1 cellular context compared by ENCODE assay signal in genomic region chr17:78421534-78422266, GRCh38.
TF ChIP-seq lines count a peak whose summit lies in the region.

No MANE protein-coding gene starts in this region.

TF ChIP-seq in HepG2, 621 proteins besides CTCF, POLR2A, EP300 and RAD21 (continued from another document and continues in another):
- TF ChIP-seq PREB (CRISPR knock-in tag; IDR thresholded peaks at IDR 0.05), result no peak
- peak; percentile 93; the same call in 1 of the 2 replicates for TF ChIP-seq GTF3A (CRISPR knock-in tag; conservative IDR thresholded peaks at IDR 0.05)
- peak; percentile 88 for TF ChIP-seq ZBTB33 (CRISPR knock-in tag; IDR thresholded peaks at IDR 0.05)
- no peak for TF ChIP-seq KLF12 (CRISPR knock-in tag; IDR thresholded peaks at IDR 0.05; ENCODE audit: borderline replicate concordance)
- TF ChIP-seq ARID2 (CRISPR knock-in tag; IDR thresholded peaks at IDR 0.05; ENCODE audit: borderline replicate concordance), result no peak; the same call in 1 of the 2 replicates
- peak; percentile 97 for TF ChIP-seq CBX5 (CRISPR knock-in tag; IDR thresholded peaks at IDR 0.05; ENCODE audit: borderline replicate concordance)
- TF ChIP-seq RBM39 (IDR thresholded peaks at IDR 0.05; ENCODE audit: low read depth, low read length, poor library complexity, severe bottlenecking), result peak; percentile 88
- no peak for TF ChIP-seq EHMT2 (IDR thresholded peaks at IDR 0.05; ENCODE audit: borderline replicate concordance, low read depth, low read length)
- peak; percentile 96 for TF ChIP-seq ZKSCAN8 (CRISPR knock-in tag; IDR thresholded peaks at IDR 0.05; ENCODE audit: borderline replicate concordance)
- TF ChIP-seq PAWR (CRISPR knock-in tag; IDR thresholded peaks at IDR 0.05; ENCODE audit: borderline replicate concordance), result peak; percentile 88; the same call in 1 of the 2 replicates
- 0 out of 2 replicates have a peak, but pooled peaks have one; percentile 61 for TF ChIP-seq SRY (CRISPR knock-in tag; IDR thresholded peaks at IDR 0.05)
- TF ChIP-seq ZNF136 (CRISPR knock-in tag; IDR thresholded peaks at IDR 0.05; ENCODE audit: low read depth), result peak; percentile 46; the same call in 1 of the 2 replicates
- TF ChIP-seq NFYC (CRISPR knock-in tag; IDR thresholded peaks at IDR 0.05), result no peak; the same call in 1 of the 2 replicates
- TF ChIP-seq ADNP (CRISPR knock-in tag; IDR thresholded peaks at IDR 0.05), result 0 out of 2 replicates have a peak, but pooled peaks have one; percentile 51
- peak; percentile 90 for TF ChIP-seq RXRB (CRISPR knock-in tag; IDR thresholded peaks at IDR 0.05; ENCODE audit: borderline replicate concordance)
- TF ChIP-seq ZNF317 (CRISPR knock-in tag; IDR thresholded peaks at IDR 0.05), result peak; percentile 81
- TF ChIP-seq ZNF451 (CRISPR knock-in tag; IDR thresholded peaks at IDR 0.05), result no peak; the same call in 1 of the 2 replicates
- 0 out of 2 replicates have a peak, but pooled peaks have one; percentile 90 for TF ChIP-seq ZNF296 (CRISPR knock-in tag; conservative IDR thresholded peaks at IDR 0.05)
- TF ChIP-seq ZFP41 (CRISPR knock-in tag; IDR thresholded peaks at IDR 0.05; ENCODE audit: borderline replicate concordance), result no peak
- TF ChIP-seq SYNCRIP (IDR thresholded peaks at IDR 0.05; ENCODE audit: insufficient read depth, low read depth, low read length), result no peak
- no peak for TF ChIP-seq GLI4 (CRISPR knock-in tag; IDR thresholded peaks at IDR 0.05; ENCODE audit: borderline replicate concordance)
- TF ChIP-seq PAX8 (CRISPR knock-in tag; IDR thresholded peaks at IDR 0.05; ENCODE audit: borderline replicate concordance), result 0 out of 2 replicates have a peak, but pooled peaks have one; percentile 49
- TF ChIP-seq MEIS1 (CRISPR knock-in tag; IDR thresholded peaks at IDR 0.05; ENCODE audit: borderline replicate concordance), result peak; percentile 90
- no peak for TF ChIP-seq ZNF597 (CRISPR knock-in tag; IDR thresholded peaks at IDR 0.05)
- peak; percentile 99 for TF ChIP-seq ZGPAT (CRISPR knock-in tag; IDR thresholded peaks at IDR 0.05)
- TF ChIP-seq, protein P1, sequence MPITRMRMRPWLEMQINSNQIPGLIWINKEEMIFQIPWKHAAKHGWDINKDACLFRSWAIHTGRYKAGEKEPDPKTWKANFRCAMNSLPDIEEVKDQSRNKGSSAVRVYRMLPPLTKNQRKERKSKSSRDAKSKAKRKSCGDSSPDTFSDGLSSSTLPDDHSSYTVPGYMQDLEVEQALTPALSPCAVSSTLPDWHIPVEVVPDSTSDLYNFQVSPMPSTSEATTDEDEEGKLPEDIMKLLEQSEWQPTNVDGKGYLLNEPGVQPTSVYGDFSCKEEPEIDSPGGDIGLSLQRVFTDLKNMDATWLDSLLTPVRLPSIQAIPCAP (CRISPR knock-in tag; IDR thresholded peaks at IDR 0.05; ENCODE audit: low read depth), result no peak
- TF ChIP-seq, protein P2, sequence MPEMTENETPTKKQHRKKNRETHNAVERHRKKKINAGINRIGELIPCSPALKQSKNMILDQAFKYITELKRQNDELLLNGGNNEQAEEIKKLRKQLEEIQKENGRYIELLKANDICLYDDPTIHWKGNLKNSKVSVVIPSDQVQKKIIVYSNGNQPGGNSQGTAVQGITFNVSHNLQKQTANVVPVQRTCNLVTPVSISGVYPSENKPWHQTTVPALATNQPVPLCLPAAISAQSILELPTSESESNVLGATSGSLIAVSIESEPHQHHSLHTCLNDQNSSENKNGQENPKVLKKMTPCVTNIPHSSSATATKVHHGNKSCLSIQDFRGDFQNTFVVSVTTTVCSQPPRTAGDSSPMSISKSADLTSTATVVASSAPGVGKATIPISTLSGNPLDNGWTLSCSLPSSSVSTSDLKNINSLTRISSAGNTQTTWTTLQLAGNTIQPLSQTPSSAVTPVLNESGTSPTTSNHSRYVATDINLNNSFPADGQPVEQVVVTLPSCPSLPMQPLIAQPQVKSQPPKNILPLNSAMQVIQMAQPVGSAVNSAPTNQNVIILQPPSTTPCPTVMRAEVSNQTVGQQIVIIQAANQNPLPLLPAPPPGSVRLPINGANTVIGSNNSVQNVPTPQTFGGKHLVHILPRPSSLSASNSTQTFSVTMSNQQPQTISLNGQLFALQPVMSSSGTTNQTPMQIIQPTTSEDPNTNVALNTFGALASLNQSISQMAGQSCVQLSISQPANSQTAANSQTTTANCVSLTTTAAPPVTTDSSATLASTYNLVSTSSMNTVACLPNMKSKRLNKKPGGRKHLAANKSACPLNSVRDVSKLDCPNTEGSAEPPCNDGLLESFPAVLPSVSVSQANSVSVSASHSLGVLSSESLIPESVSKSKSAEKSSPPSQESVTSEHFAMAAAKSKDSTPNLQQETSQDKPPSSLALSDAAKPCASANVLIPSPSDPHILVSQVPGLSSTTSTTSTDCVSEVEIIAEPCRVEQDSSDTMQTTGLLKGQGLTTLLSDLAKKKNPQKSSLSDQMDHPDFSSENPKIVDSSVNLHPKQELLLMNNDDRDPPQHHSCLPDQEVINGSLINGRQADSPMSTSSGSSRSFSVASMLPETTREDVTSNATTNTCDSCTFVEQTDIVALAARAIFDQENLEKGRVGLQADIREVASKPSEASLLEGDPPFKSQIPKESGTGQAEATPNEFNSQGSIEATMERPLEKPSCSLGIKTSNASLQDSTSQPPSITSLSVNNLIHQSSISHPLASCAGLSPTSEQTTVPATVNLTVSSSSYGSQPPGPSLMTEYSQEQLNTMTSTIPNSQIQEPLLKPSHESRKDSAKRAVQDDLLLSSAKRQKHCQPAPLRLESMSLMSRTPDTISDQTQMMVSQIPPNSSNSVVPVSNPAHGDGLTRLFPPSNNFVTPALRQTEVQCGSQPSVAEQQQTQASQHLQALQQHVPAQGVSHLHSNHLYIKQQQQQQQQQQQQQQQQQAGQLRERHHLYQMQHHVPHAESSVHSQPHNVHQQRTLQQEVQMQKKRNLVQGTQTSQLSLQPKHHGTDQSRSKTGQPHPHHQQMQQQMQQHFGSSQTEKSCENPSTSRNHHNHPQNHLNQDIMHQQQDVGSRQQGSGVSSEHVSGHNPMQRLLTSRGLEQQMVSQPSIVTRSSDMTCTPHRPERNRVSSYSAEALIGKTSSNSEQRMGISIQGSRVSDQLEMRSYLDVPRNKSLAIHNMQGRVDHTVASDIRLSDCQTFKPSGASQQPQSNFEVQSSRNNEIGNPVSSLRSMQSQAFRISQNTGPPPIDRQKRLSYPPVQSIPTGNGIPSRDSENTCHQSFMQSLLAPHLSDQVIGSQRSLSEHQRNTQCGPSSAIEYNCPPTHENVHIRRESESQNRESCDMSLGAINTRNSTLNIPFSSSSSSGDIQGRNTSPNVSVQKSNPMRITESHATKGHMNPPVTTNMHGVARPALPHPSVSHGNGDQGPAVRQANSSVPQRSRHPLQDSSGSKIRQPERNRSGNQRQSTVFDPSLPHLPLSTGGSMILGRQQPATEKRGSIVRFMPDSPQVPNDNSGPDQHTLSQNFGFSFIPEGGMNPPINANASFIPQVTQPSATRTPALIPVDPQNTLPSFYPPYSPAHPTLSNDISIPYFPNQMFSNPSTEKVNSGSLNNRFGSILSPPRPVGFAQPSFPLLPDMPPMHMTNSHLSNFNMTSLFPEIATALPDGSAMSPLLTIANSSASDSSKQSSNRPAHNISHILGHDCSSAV (CRISPR knock-in tag; IDR thresholded peaks at IDR 0.05; ENCODE audit: borderline replicate concordance), result peak; percentile 81; the same call in 1 of the 2 replicates
- TF ChIP-seq, protein P3, sequence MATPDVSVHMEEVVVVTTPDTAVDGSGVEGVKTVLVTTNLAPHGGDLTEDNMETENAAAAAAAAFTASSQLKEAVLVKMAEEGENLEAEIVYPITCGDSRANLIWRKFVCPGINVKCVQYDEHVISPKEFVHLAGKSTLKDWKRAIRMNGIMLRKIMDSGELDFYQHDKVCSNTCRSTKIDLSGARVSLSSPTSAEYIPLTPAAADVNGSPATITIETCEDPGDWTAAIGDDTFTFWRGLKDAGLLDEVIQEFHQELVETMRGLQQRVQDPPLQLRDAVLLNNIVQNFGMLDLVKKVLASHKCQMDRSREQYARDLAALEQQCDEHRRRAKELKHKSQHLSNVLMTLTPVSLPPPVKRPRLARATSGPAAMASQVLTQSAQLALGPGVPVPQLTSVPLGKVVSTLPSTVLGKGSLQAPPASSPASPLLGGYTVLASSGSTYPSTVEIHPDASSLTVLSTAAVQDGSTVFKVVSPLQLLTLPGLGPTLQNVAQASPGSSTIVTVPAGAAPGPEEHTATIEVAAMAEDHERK (CRISPR knock-in tag; IDR thresholded peaks at IDR 0.05; ENCODE audit: low read depth), result peak; percentile 31; the same call in 1 of the 2 replicates
- TF ChIP-seq, protein P4, sequence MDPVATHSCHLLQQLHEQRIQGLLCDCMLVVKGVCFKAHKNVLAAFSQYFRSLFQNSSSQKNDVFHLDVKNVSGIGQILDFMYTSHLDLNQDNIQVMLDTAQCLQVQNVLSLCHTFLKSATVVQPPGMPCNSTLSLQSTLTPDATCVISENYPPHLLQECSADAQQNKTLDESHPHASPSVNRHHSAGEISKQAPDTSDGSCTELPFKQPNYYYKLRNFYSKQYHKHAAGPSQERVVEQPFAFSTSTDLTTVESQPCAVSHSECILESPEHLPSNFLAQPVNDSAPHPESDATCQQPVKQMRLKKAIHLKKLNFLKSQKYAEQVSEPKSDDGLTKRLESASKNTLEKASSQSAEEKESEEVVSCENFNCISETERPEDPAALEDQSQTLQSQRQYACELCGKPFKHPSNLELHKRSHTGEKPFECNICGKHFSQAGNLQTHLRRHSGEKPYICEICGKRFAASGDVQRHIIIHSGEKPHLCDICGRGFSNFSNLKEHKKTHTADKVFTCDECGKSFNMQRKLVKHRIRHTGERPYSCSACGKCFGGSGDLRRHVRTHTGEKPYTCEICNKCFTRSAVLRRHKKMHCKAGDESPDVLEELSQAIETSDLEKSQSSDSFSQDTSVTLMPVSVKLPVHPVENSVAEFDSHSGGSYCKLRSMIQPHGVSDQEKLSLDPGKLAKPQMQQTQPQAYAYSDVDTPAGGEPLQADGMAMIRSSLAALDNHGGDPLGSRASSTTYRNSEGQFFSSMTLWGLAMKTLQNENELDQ (CRISPR knock-in tag; IDR thresholded peaks at IDR 0.05; ENCODE audit: borderline replicate concordance), result no peak
- TF ChIP-seq SALL1 (CRISPR knock-in tag; IDR thresholded peaks at IDR 0.05), result peak; percentile 98
- TF ChIP-seq ZNF234 (CRISPR knock-in tag; conservative IDR thresholded peaks at IDR 0.05), result 0 out of 2 replicates have a peak, but pooled peaks have one; percentile 68
- TF ChIP-seq ZNF747 (CRISPR knock-in tag; IDR thresholded peaks at IDR 0.05; ENCODE audit: borderline replicate concordance), result peak; percentile 85
- peak; percentile 85 for TF ChIP-seq KLF6 (CRISPR knock-in tag; IDR thresholded peaks at IDR 0.05)
- TF ChIP-seq ZHX1 (CRISPR knock-in tag; IDR thresholded peaks at IDR 0.05; ENCODE audit: low read depth), result peak; percentile 86
- peak; percentile 75; the same call in 1 of the 2 replicates for TF ChIP-seq NR1H2 (CRISPR knock-in tag; IDR thresholded peaks at IDR 0.05; ENCODE audit: borderline replicate concordance, low read depth)
- TF ChIP-seq ZSCAN29 (CRISPR knock-in tag; conservative IDR thresholded peaks at IDR 0.05), result peak; percentile 96
